Comparison of ENCODE assay signal across 18 cellular contexts in the genomic region with DNA sequence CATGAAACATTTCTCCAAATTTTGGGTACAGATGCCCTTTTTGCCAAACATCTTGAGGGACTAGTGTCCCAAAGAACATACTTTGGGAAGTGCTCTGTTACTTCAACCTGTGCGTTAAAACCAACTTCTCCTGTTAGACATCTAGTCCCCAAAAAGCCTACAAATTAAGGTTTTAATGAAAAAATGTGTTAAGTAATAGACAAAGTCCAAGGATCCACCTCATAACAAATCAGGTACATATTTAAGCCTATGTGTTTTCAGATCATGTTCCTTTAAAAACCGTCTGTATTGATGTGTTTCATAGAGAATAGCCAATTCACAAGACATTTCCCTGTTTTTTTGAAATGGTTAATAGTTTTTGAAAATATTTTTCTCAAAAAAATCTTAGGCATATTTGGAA.
"Had no signal": no experiment of that assay in that cellular context is flagged by ENCODE, and none has a peak within 500 bp of the region (broad histone marks: within the 10 kb centered on the region; RNA-seq: fewer than 3 reads in every experiment).

No MANE protein-coding gene starts in this region.

- H3K4me1 ChIP-seq: parathyroid adenoma had no signal

- H3K27me3 ChIP-seq: body of pancreas, left lung, spleen had no signal

- DNase-seq: activated CD4-positive, alpha-beta T cell treated with anti-CD3 and anti-CD28 coated beads, Interleukin-2, amount 10 ng/mL, durations not matched to agents 7 days and 5 days; activated CD4-positive, CD25-positive, alpha-beta regulatory T cell; amniotic stem cell; body of pancreas; cortex of kidney; effector memory CD4-positive, alpha-beta T cell; glutamatergic neuron; left lung; retina; SIG-M5; spleen; stimulated activated CD4-positive, alpha-beta T cell treated with anti-CD3 and anti-CD28 coated beads, Interleukin-1b, Interleukin-23, amount 100 ng/mL, for 48 hours; stimulated activated naive B cell treated with anti-CD40 and anti-IgM and Interleukin-4, amounts not matched to agents 10 μg/mL and 1 μg/mL and 100 μg/mL, for 72 hours had no signal

- H3K27me3 Mint-ChIP-seq: stimulated activated naive B cell treated with anti-CD40 and anti-IgM and Interleukin-4, amounts not matched to agents 10 μg/mL and 1 μg/mL and 100 μg/mL, for 72 hours had no signal

- ATAC-seq: body of pancreas; left lung; stimulated activated naive B cell treated with anti-CD40 and anti-IgM and Interleukin-4, amounts not matched to agents 10 μg/mL and 1 μg/mL and 100 μg/mL, for 72 hours had no signal

- H3K36me3 ChIP-seq: left lung, spleen had no signal

- H3K9me3 Mint-ChIP-seq: activated CD4-positive, alpha-beta T cell treated with anti-CD3 and anti-CD28 coated beads, Interleukin-2, amount 10 ng/mL, durations not matched to agents 7 days and 5 days; activated naive CD4-positive, alpha-beta T cell treated with anti-CD3 and anti-CD28 coated beads, Interleukin-2, amount 50 U/mL, for 24 hours; activated T-helper 2 cell treated with anti-CD3 and anti-CD28 coated beads, Interferon-gamma antibody, Interleukin-2, Interleukin-4, amounts not matched to agents 10 μg/mL and 5 μg/mL and 100 μg/mL, durations not matched to agents 14 hours and 24 hours and 36 hours; central memory CD8-positive, alpha-beta T cell; stimulated activated naive B cell treated with anti-CD40 and anti-IgM and Interleukin-4, amounts not matched to agents 10 μg/mL and 1 μg/mL and 100 μg/mL, for 72 hours had no signal

- H3K4me3 Mint-ChIP-seq: activated CD4-positive, alpha-beta T cell treated with anti-CD3 and anti-CD28 coated beads, Interleukin-2, amount 10 ng/mL, durations not matched to agents 7 days and 5 days; activated naive CD4-positive, alpha-beta T cell treated with anti-CD3 and anti-CD28 coated beads, Interleukin-2, amount 50 U/mL, for 24 hours; central memory CD8-positive, alpha-beta T cell; stimulated activated naive B cell treated with anti-CD40 and anti-IgM and Interleukin-4, amounts not matched to agents 10 μg/mL and 1 μg/mL and 100 μg/mL, for 72 hours had no signal

- H3K27ac ChIP-seq: body of pancreas, epithelial cell of prostate, left lung had no signal

- H3K4me3 ChIP-seq: body of pancreas, left lung, spleen had no signal

- H3K27ac Mint-ChIP-seq: activated CD4-positive, alpha-beta T cell treated with anti-CD3 and anti-CD28 coated beads, Interleukin-2, amount 10 ng/mL, durations not matched to agents 7 days and 5 days; activated naive CD4-positive, alpha-beta T cell treated with anti-CD3 and anti-CD28 coated beads, Interleukin-2, amount 50 U/mL, for 24 hours; activated T-helper 2 cell treated with anti-CD3 and anti-CD28 coated beads, Interferon-gamma antibody, Interleukin-2, Interleukin-4, amounts not matched to agents 10 μg/mL and 5 μg/mL and 100 μg/mL, durations not matched to agents 14 hours and 24 hours and 36 hours; stimulated activated naive B cell treated with anti-CD40 and anti-IgM and Interleukin-4, amounts not matched to agents 10 μg/mL and 1 μg/mL and 100 μg/mL, for 72 hours had no signal

- H3K36me3 Mint-ChIP-seq: activated naive CD4-positive, alpha-beta T cell treated with anti-CD3 and anti-CD28 coated beads, Interleukin-2, amount 50 U/mL, for 24 hours; stimulated activated naive B cell treated with anti-CD40 and anti-IgM and Interleukin-4, amounts not matched to agents 10 μg/mL and 1 μg/mL and 100 μg/mL, for 72 hours had no signal

- H3K9me3 ChIP-seq: body of pancreas, left lung, spleen had no signal
